Comparison of ENCODE assay signal across 21 cellular contexts in the genomic region with DNA sequence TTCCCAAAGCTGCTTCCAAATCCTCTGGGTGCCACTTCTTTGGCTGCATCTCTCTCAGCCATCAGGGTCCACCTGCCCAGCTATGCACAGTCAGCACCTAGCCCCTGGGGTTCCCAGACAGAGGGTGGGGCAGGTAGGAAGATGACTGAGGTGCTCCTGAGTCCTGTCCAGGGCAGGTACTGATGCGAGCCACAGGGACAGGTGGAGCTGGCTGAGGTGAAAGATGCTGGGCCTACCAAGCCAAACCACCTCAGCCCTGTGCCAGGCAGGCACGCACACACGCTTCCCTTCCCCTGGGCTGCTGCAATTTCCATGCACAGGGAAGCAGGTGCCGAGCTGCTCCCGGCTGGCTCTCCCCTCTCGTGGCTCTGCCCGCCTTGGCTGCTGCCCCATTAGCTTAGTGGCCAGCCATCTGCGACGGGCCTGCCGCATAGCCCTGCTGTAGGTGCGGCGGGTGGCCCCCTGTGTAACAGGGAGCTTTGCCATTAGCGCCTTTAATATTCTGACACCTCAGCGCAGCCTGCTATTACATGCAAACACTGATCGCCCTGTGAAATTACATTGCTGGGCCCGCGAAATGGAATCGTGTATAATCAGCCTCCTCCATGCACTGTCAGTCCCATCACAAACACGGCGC. TPM values are rescaled to one million over a fixed set of nuclear protein-coding genes. Genes with fewer than 3 reads are reported as not detected.
DNase-seq lines count a peak whose midpoint lies in the region; TF ChIP-seq lines count a peak whose summit lies in the region.
"Had no signal": no experiment of that assay in that cellular context is flagged by ENCODE, and none has a peak within 500 bp of the region (broad histone marks: within the 10 kb centered on the region; RNA-seq: fewer than 3 reads in every experiment).

No MANE protein-coding gene starts in this region.

- TF ChIP-seq POLR2A in tibial nerve (IDR thresholded peaks at IDR 0.05): no peak

- POLR2A ChIA-PET in GM10248 (lab: Yijun Ruan, JAX): no interaction called here

- no peaks in the 10 kb centered on the region for H3K4me1 ChIP-seq in tibial nerve

- TF ChIP-seq CTCF in tibial nerve (IDR thresholded peaks at IDR 0.05) (no peak), GM10248 (IDR thresholded peaks at IDR 0.05; ENCODE audit: control extremely low read depth, extremely low read depth, low read depth, missing control alignments) (no peak)

- no peaks in the 10 kb centered on the region for H3K27me3 ChIP-seq in tibial nerve

- 93 to 95% methylated on average over 14 to 18 of the region's 20 CpGs for WGBS in tibial nerve, 2 donors

- no peak overlapping the region for H3K4me3 ChIP-seq in tibial nerve

- DNase-seq in NCI-H1694 treated with DMSO at 0.1 percent for 48 hours (lab: John Stamatoyannopoulos, UW) (peak; percentile 23), NCI-H1694 (lab: John Stamatoyannopoulos, UW) (no peak), NCI-H526 (lab: John Stamatoyannopoulos, UW) (peak; percentile 56 to 92), cerebellar nuclear complex (lab: John Stamatoyannopoulos, UW) (peak; percentile 40 to 65), retina (peak; percentile 44), hippocampal formation (lab: John Stamatoyannopoulos, UW) (no peak), tibial nerve (ENCODE audit: low spot score in 2 of 2) (no peak), GM10248 (ENCODE audit: extremely low spot score) (no peak)
- DNase-seq: 8988T; activated CD4-positive, alpha-beta T cell treated with anti-CD3 and anti-CD28 coated beads, Interleukin-2, amount 10 ng/mL, durations not matched to agents 24 days and 14 days; activated gamma-delta T cell treated with Interleukin-2 at 50 U/mL for 16 hours; activated naive CD8-positive, alpha-beta T cell treated with anti-CD3 and anti-CD28 coated beads, Interleukin-2, amount 50 U/mL, for 24 hours; activated T-cell treated with anti-CD3 and anti-CD28 coated beads, Interleukin-2, amount 50 U/mL, for 4 hours; H9; KBM-7; left ventricle myocardium superior; MM.1S; natural killer cell; NCI-H1436; SHP77 treated with DMSO at 0.1 percent for 48 hours had no signal

- H3K27ac ChIP-seq in tibial nerve: no peak overlapping the region
- H3K27ac ChIP-seq: VCaP had no signal

- TF ChIP-seq EP300 in tibial nerve (IDR thresholded peaks at IDR 0.05): no peak

- CTCF ChIA-PET in GM10248 (lab: Yijun Ruan, JAX): interaction anchor here (0.8 to 5.0 kb wide), 4 partner anchors 13 to 35 kb away, joined by 3 to 16 read pairs (median 5); no protein-coding TSS in a partner anchor

- H3K9me3 ChIP-seq in tibial nerve: no peaks in the 10 kb centered on the region

- H3K36me3 ChIP-seq in tibial nerve: peaks cover 0 to 73% (median 0%) of the 10 kb centered on the region in 3 donors

RNA-seq across cellular contexts. Expression of a gene that starts 38.8 kb away (rescaled TPM):
- 10 to 100 TPM; 39.8 to 81.2 (median 67.0) TPM for total RNA-seq in tibial nerve

Comparison
In these comparisons a context has a peak if more than half of its experiments do, and no peak if none do; other contexts are left out.
1. DNase-seq: peak in NCI-H1694 treated with DMSO at 0.1 percent for 48 hours (single experiment), NCI-H526 (2 of 2), cerebellar nuclear complex (2 of 2) and retina (single experiment); none in NCI-H1694 (single experiment), hippocampal formation (0 of 2), tibial nerve (0 of 2) and GM10248 (single experiment).